7 cellular contexts compared by ENCODE assay signal in genomic region chr13:82720961-82721360, GRCh38.
"Had no signal": no experiment of that assay in that cellular context is flagged by ENCODE, and none has a peak within 500 bp of the region (broad histone marks: within the 10 kb centered on the region; RNA-seq: fewer than 3 reads in every experiment).

No MANE protein-coding gene starts in this region.

- H3K4me3 ChIP-seq: GM12878 had no signal

- ATAC-seq: GM12878 had no signal

- DNase-seq: GDM1, GF-D8 had no signal

- FAIRE-seq: G401.6, GM12878, GM12891, GM18507, GM19239 had no signal
